In the genomic region with DNA sequence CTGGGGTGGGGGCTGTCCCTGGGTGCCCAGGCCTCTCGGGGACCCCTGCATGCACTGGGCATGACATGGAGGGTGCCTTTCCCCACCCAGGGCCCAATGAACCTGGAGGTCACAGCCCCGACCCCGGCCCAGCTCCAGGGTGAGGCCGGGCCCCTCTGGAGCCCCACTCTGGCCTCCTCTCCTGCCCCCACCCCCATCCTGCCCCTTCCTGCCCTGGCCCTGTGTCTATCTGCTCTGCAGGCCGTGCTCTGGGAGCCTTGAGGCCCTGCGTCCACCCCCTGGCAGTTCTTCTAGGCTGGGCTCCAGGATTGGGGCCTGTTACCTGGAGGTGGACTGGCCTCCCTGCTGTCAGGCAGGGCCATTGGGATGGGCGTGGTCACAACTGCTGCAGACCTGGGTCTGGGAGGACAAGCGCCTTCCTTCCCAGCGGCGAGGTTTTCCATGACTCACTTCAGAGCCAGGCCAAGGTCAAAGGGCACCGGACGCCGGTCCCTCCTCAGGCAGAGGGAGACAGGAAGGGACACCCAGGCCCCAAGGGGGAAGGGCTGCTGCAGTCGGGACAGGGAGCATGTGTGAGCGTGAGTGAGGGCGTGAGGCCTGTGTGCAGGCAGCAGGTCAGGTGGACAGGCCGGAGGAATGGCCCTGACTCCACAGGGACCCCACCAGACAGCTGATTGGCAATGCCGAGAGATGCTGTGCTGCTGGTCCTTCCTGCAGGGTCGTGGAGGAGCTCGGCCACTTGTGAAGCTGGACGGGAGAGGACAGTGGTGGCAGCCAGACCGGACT, we compare ENCODE assay signal across 10 cellular contexts. TPM values are rescaled to one million over a fixed set of nuclear protein-coding genes. Genes with fewer than 3 reads are reported as not detected.
DNase-seq lines count a peak whose midpoint lies in the region; ATAC-seq, FAIRE-seq and TF ChIP-seq lines count a peak whose summit lies in the region.
"Had no signal": no experiment of that assay in that cellular context is flagged by ENCODE, and none has a peak within 500 bp of the region (broad histone marks: within the 10 kb centered on the region; RNA-seq: fewer than 3 reads in every experiment).

No MANE protein-coding gene starts in this region.

- H3K27ac Mint-ChIP-seq in activated CD4-positive, alpha-beta memory T cell treated with anti-CD3 and anti-CD28 coated beads, Interleukin-2, amount 10 ng/mL, durations not matched to agents 7 days and 5 days, result no peak overlapping the region

- 62 to 65% (median 65%) methylated on average over 20 to 22 of the region's 22 CpGs for WGBS in psoas muscle, 3 donors

- intact Hi-C loops in ascending aorta (cut with DNase I), result loop anchor here (1.0 kb wide), 1 partner anchor 24 kb away; no protein-coding TSS in a partner anchor
- intact Hi-C loops in psoas muscle (cut with DNase I), result loop anchor here in 1 of 2 donors (1.0 to 5.0 kb wide), 2 partner anchors 34 to 46 kb away; no protein-coding TSS in a partner anchor

- CTCF ChIA-PET in activated CD4-positive, alpha-beta memory T cell treated with anti-CD3 and anti-CD28 coated beads, Interleukin-2, amount 10 ng/mL, durations not matched to agents 7 days and 5 days (lab: Charles Lee), result no interaction called here

- peaks cover 45 to 67% of the 10 kb centered on the region in 2 donors for H3K4me1 ChIP-seq in ascending aorta
- peaks cover 0 to 60% of the 10 kb centered on the region in 2 donors for H3K4me1 ChIP-seq in right atrium auricular region
- H3K4me1 ChIP-seq in psoas muscle, result peaks cover 12% of the 10 kb centered on the region

- no peaks in the 10 kb centered on the region for H3K9me3 Mint-ChIP-seq in activated CD4-positive, alpha-beta memory T cell treated with anti-CD3 and anti-CD28 coated beads, Interleukin-2, amount 10 ng/mL, durations not matched to agents 7 days and 5 days

- H3K9me3 ChIP-seq in ascending aorta (no peaks in the 10 kb centered on the region), right atrium auricular region (no peaks in the 10 kb centered on the region), psoas muscle (no peaks in the 10 kb centered on the region)

- no peaks in the 10 kb centered on the region for H3K27me3 ChIP-seq in ascending aorta
- no peaks in the 10 kb centered on the region for H3K27me3 ChIP-seq in right atrium auricular region
- peaks cover 0 to 34% (median 5%) of the 10 kb centered on the region in 3 donors for H3K27me3 ChIP-seq in psoas muscle (ENCODE audit: insufficient read depth in 3 of 3, low read length in 2 of 3)

- peak; percentile 98 for DNase-seq in H54 (ENCODE audit: insufficient read length, low spot score)
- peak; percentile 23 to 92 for DNase-seq in ascending aorta (ENCODE audit: low spot score in 2 of 2)
- DNase-seq in right atrium auricular region (ENCODE audit: low spot score), result peak; percentile 87
- DNase-seq in psoas muscle, result peak; percentile 68 to 84
- no peak for DNase-seq in effector CD8-positive, alpha-beta T cell (lab: John Stamatoyannopoulos, UW)
- DNase-seq in NCI-H774 (lab: John Stamatoyannopoulos, UW), result no peak
- DNase-seq in activated CD4-positive, alpha-beta memory T cell treated with anti-CD3 and anti-CD28 coated beads, Interleukin-2, amount 10 ng/mL, durations not matched to agents 7 days and 5 days, result no peak
- DNase-seq: activated CD4-positive, CD25-positive, alpha-beta regulatory T cell had no signal

- H3K4me1 Mint-ChIP-seq in activated CD4-positive, alpha-beta memory T cell treated with anti-CD3 and anti-CD28 coated beads, Interleukin-2, amount 10 ng/mL, durations not matched to agents 7 days and 5 days, result peaks cover 3% of the 10 kb centered on the region

- no peak overlapping the region for H3K4me3 Mint-ChIP-seq in activated CD4-positive, alpha-beta memory T cell treated with anti-CD3 and anti-CD28 coated beads, Interleukin-2, amount 10 ng/mL, durations not matched to agents 7 days and 5 days

- ATAC-seq in psoas muscle (peak; percentile 33 to 69 (median 60)), GM19324 (IDR thresholded peaks at IDR 0.05; ENCODE audit: low FRiP score, unreplicated experiment) (no peak)

- POLR2A ChIA-PET in activated CD4-positive, alpha-beta memory T cell treated with anti-CD3 and anti-CD28 coated beads, Interleukin-2, amount 10 ng/mL, durations not matched to agents 7 days and 5 days (lab: Charles Lee), result no interaction called here

- H3K36me3 ChIP-seq in ascending aorta (no peaks in the 10 kb centered on the region), right atrium auricular region (no peaks in the 10 kb centered on the region), psoas muscle (ENCODE audit: insufficient read depth in 1 of 2, low read depth in 1 of 2) (no peaks in the 10 kb centered on the region)

- no peaks in the 10 kb centered on the region for H3K36me3 Mint-ChIP-seq in activated CD4-positive, alpha-beta memory T cell treated with anti-CD3 and anti-CD28 coated beads, Interleukin-2, amount 10 ng/mL, durations not matched to agents 7 days and 5 days (ENCODE audit: low read depth)

- FAIRE-seq in H54 (lab: Jason Lieb, UNC), result no peak
- FAIRE-seq: keratinocyte had no signal

- peaks cover 24% of the 10 kb centered on the region for H3K27me3 Mint-ChIP-seq in activated CD4-positive, alpha-beta memory T cell treated with anti-CD3 and anti-CD28 coated beads, Interleukin-2, amount 10 ng/mL, durations not matched to agents 7 days and 5 days

- H3K27ac ChIP-seq in ascending aorta (peak overlapping the region; percentile 90 to 99), right atrium auricular region (peak overlapping the region; percentile 80 to 85), psoas muscle (peak overlapping the region; percentile 84)

- no peak overlapping the region for H3K4me3 ChIP-seq in ascending aorta
- no peak overlapping the region for H3K4me3 ChIP-seq in right atrium auricular region
- no peak overlapping the region for H3K4me3 ChIP-seq in psoas muscle

- peak; percentile 37; the same call in 1 of the 2 replicates for TF ChIP-seq POLR2A in H54 (IDR thresholded peaks at IDR 0.05; ENCODE audit: low read depth, low read length)

- TF ChIP-seq CTCF in ascending aorta (IDR thresholded peaks at IDR 0.05) (no peak), right atrium auricular region (IDR thresholded peaks at IDR 0.05) (no peak), psoas muscle (IDR thresholded peaks at IDR 0.05) (no peak)

RNA-seq across cellular contexts. Expression of gene POFUT2, which starts 31.1 kb away (rescaled TPM):
- total RNA-seq in ascending aorta, result 39.4 TPM
- total RNA-seq in right atrium auricular region, result 10 to 100 TPM in 1 of 2 donors, 1 to 10 TPM in 1; 5.8 to 12.0 TPM
- total RNA-seq in psoas muscle, result 10 to 100 TPM in 2 of 4 donors, 1 to 10 TPM in 2; 5.6 to 13.9 (median 9.4) TPM
- polyA plus RNA-seq in psoas muscle, result 10 to 100 TPM in 2 of 3 donors, 1 to 10 TPM in 1; 8.3 to 13.1 (median 10.8) TPM
- 10 to 100 TPM; 23.5 to 25.1 TPM for total RNA-seq in activated CD4-positive, alpha-beta memory T cell treated with anti-CD3 and anti-CD28 coated beads, Interleukin-2, amount 10 ng/mL, durations not matched to agents 7 days and 5 days

Comparison
In these comparisons a context has a peak if more than half of its experiments do, and no peak if none do; other contexts are left out.
1. DNase-seq: peak in H54 (single experiment), ascending aorta (2 of 2), right atrium auricular region (single experiment) and psoas muscle (2 of 2); none in effector CD8-positive, alpha-beta T cell (single experiment), NCI-H774 (single experiment) and activated CD4-positive, alpha-beta memory T cell treated with anti-CD3 and anti-CD28 coated beads, Interleukin-2, amount 10 ng/mL, durations not matched to agents 7 days and 5 days (single experiment).
2. Peak in every context shown above with its lines, with median percentiles within 50 percentile points of each other: H3K27ac ChIP-seq.